ENCODE assay signal across 8 cellular contexts in genomic region chr15:28106294-28107110, GRCh38. TPM values are rescaled to one million over a fixed set of nuclear protein-coding genes. Genes with fewer than 3 reads are reported as not detected.
A peak's percentile ranks its signal among the peaks of the same experiment; 100 is the strongest.
DNase-seq lines count a peak whose midpoint lies in the region; ATAC-seq and TF ChIP-seq lines count a peak whose summit lies in the region.

No MANE protein-coding gene starts in this region.

- TF ChIP-seq CTCF in GM12875 (IDR thresholded peaks at IDR 0.05; ENCODE audit: borderline replicate concordance, insufficient read depth, low read depth, low read length): no peak
- TF ChIP-seq CTCF in foreskin fibroblast (IDR thresholded peaks at IDR 0.05; ENCODE audit: low read depth, low read length): no peak
- TF ChIP-seq CTCF in omental fat pad (IDR thresholded peaks at IDR 0.05): no peak

- no peak for TF ChIP-seq POLR2A in erythroblast (IDR thresholded peaks at IDR 0.05; ENCODE audit: low read length)

- H3K27me3 Mint-ChIP-seq in activated CD8-positive, alpha-beta memory T cell treated with anti-CD3 and anti-CD28 coated beads, Interleukin-2, amount 10 ng/mL, durations not matched to agents 7 days and 5 days: peaks cover 27% of the 10 kb centered on the region

- CTCF ChIA-PET in activated CD8-positive, alpha-beta memory T cell treated with anti-CD3 and anti-CD28 coated beads, Interleukin-2, amount 10 ng/mL, durations not matched to agents 7 days and 5 days (lab: Charles Lee): interaction anchor here (1.5 kb wide), 1 partner anchor 10 kb away, joined by 5 read pairs; no protein-coding TSS in a partner anchor

- H3K36me3 Mint-ChIP-seq in activated CD8-positive, alpha-beta memory T cell treated with anti-CD3 and anti-CD28 coated beads, Interleukin-2, amount 10 ng/mL, durations not matched to agents 7 days and 5 days: peaks cover 2% of the 10 kb centered on the region

- H3K4me3 Mint-ChIP-seq in activated CD8-positive, alpha-beta memory T cell treated with anti-CD3 and anti-CD28 coated beads, Interleukin-2, amount 10 ng/mL, durations not matched to agents 7 days and 5 days: peak overlapping the region; percentile 1

- no peak overlapping the region for H3K27ac Mint-ChIP-seq in activated CD8-positive, alpha-beta memory T cell treated with anti-CD3 and anti-CD28 coated beads, Interleukin-2, amount 10 ng/mL, durations not matched to agents 7 days and 5 days

- peaks cover 10% of the 10 kb centered on the region for H3K4me1 Mint-ChIP-seq in activated CD8-positive, alpha-beta memory T cell treated with anti-CD3 and anti-CD28 coated beads, Interleukin-2, amount 10 ng/mL, durations not matched to agents 7 days and 5 days

- H3K4me3 ChIP-seq in GM12875 (ENCODE audit: low read depth, low read length) (peak overlapping the region; percentile 37), foreskin fibroblast (ENCODE audit: low read depth in 1 of 2, low read length in 2 of 2) (peak overlapping the region; percentile 58 to 63)

- H3K9me3 Mint-ChIP-seq in activated CD8-positive, alpha-beta memory T cell treated with anti-CD3 and anti-CD28 coated beads, Interleukin-2, amount 10 ng/mL, durations not matched to agents 7 days and 5 days (ENCODE audit: low read depth): no peaks in the 10 kb centered on the region

- peak; percentile 60 for ATAC-seq in activated CD8-positive, alpha-beta memory T cell treated with anti-CD3 and anti-CD28 coated beads, Interleukin-2, amount 10 ng/mL, durations not matched to agents 7 days and 5 days
- ATAC-seq in omental fat pad (ENCODE audit: low FRiP score): peak; percentile 30

- no peak for DNase-seq in activated CD8-positive, alpha-beta memory T cell treated with anti-CD3 and anti-CD28 coated beads, Interleukin-2, amount 10 ng/mL, durations not matched to agents 7 days and 5 days
- peak in 1 of 2 donors; percentile 48 for DNase-seq in foreskin fibroblast
- no peak for DNase-seq in omental fat pad (ENCODE audit: low spot score)
- no peak for DNase-seq in NK-92 treated with Interleukin-12 subunit alpha and Interleukin-12 subunit beta, amount 100 ng/mL, for 24 hours (lab: John Stamatoyannopoulos, UW)
- no peak for DNase-seq in erythroblast (lab: John Stamatoyannopoulos, UW)
- no peak for DNase-seq in NOMO-1 treated with dmso at 0.1 percent for 144 hours (lab: John Stamatoyannopoulos, UW; ENCODE audit: unreplicated experiment)
- no peak for DNase-seq in AML-193 (lab: John Stamatoyannopoulos, UW)

RNA-seq across cellular contexts. Expression of gene OCA2, which starts 7.4 kb away (rescaled TPM):
- not detected for total RNA-seq in activated CD8-positive, alpha-beta memory T cell treated with anti-CD3 and anti-CD28 coated beads, Interleukin-2, amount 10 ng/mL, durations not matched to agents 7 days and 5 days
- 1 to 10 TPM in 1 of 4 donors, under 1 TPM in 1, not detected in 2; 0.19 to 1.1 TPM for total RNA-seq in omental fat pad
